22 cellular contexts compared by ENCODE assay signal in the genomic region with DNA sequence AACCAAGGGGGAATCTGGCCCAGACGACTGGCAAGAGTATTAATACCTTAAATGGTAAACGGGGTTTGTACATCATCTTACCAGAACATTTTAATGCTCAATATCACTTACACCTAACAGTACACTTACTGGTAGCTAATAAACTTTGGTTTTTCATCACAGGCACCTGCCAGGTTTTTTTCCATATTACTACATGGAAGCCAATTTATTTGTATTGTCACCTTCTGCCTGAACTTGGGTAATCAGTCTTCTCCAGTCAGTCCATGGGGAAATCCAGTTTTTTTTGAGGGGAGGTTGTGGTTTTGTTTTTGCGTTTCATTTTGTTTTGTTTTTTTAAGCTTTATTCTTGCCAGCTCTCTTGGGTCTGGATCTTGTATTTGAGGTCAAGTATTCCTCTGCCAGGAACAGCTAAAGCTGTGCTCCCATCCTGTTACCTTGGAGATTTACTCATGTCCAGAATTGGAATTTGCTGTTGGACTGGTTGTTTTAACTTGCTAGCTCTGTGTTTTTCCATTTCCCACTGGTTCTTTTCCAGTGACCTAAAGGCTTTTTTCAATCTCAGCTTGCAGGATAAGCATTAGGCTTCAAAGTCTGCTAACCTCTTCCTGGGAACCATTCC. TPM values are rescaled to one million over a fixed set of nuclear protein-coding genes. Genes with fewer than 3 reads are reported as not detected.
DNase-seq lines count a peak whose midpoint lies in the region; ATAC-seq and TF ChIP-seq lines count a peak whose summit lies in the region.
"Had no signal": no experiment of that assay in that cellular context is flagged by ENCODE, and none has a peak within 500 bp of the region (broad histone marks: within the 10 kb centered on the region; RNA-seq: fewer than 3 reads in every experiment).

No MANE protein-coding gene starts in this region.

- no peaks in the 10 kb centered on the region for H3K4me1 Mint-ChIP-seq in activated CD4-positive, alpha-beta memory T cell treated with anti-CD3 and anti-CD28 coated beads for 36 hours (ENCODE audit: low read depth)

- no peaks in the 10 kb centered on the region for H3K4me1 ChIP-seq in left ventricle myocardium inferior
- H3K4me1 ChIP-seq: vagina had no signal

- no peak overlapping the region for H3K27ac Mint-ChIP-seq in activated CD4-positive, alpha-beta memory T cell treated with anti-CD3 and anti-CD28 coated beads for 36 hours
- H3K27ac Mint-ChIP-seq: activated naive CD4-positive, alpha-beta T cell treated with anti-CD3 and anti-CD28 coated beads for 36 hours; progenitor cell of endocrine pancreas; T-helper 1 cell treated with Interleukin-12 subunit alpha and Interleukin-12 subunit beta and Interleukin-4 antibody, amounts not matched to agents 30 μg/mL and 1 μg/mL, for 36 hours had no signal

- peaks cover 6% of the 10 kb centered on the region for H3K27me3 Mint-ChIP-seq in activated CD4-positive, alpha-beta memory T cell treated with anti-CD3 and anti-CD28 coated beads for 36 hours
- H3K27me3 Mint-ChIP-seq: progenitor cell of endocrine pancreas had no signal

- POLR2A ChIA-PET in activated CD4-positive, alpha-beta memory T cell treated with anti-CD3 and anti-CD28 coated beads for 36 hours (lab: Charles Lee) = no interaction called here

- peak overlapping the region; percentile 37 for H3K27ac ChIP-seq in left ventricle myocardium inferior (replicated peaks)
- H3K27ac ChIP-seq: RWPE1, vagina had no signal

- no peak overlapping the region for H3K4me3 Mint-ChIP-seq in activated CD4-positive, alpha-beta memory T cell treated with anti-CD3 and anti-CD28 coated beads for 36 hours
- H3K4me3 Mint-ChIP-seq: activated naive CD4-positive, alpha-beta T cell treated with anti-CD3 and anti-CD28 coated beads for 36 hours; T-helper 1 cell treated with Interleukin-12 subunit alpha and Interleukin-12 subunit beta and Interleukin-4 antibody, amounts not matched to agents 30 μg/mL and 1 μg/mL, for 36 hours had no signal

- H3K9me3 ChIP-seq in left ventricle myocardium inferior (replicated peaks) = no peaks in the 10 kb centered on the region
- H3K9me3 ChIP-seq: mucosa of descending colon, vagina had no signal

- CTCF ChIA-PET in activated CD4-positive, alpha-beta memory T cell treated with anti-CD3 and anti-CD28 coated beads for 36 hours (lab: Charles Lee) = interaction anchor here (3.4 to 3.5 kb wide), 2 partner anchors 11 to 12 kb away, joined by 15 to 16 read pairs; a partner anchor contains a TSS

- H3K27me3 ChIP-seq in left ventricle myocardium inferior (ENCODE audit: low read depth) = no peaks in the 10 kb centered on the region
- H3K27me3 ChIP-seq: vagina had no signal

- no peaks in the 10 kb centered on the region for H3K36me3 Mint-ChIP-seq in activated CD4-positive, alpha-beta memory T cell treated with anti-CD3 and anti-CD28 coated beads for 36 hours

- intact Hi-C loops in left ventricle myocardium inferior (cut with micrococcal nuclease) (no loop called here), sciatic nerve (cut with DNase I) (no loop called here)
- intact Hi-C loops in activated CD4-positive, alpha-beta memory T cell treated with anti-CD3 and anti-CD28 coated beads for 36 hours (cut with micrococcal nuclease) = no loop called here

- DNase-seq in GM03348 (ENCODE audit: low spot score) (peak; percentile 8), cerebellar cortex (ENCODE audit: low spot score) (peak; percentile 74), left ventricle myocardium inferior (no peak), sciatic nerve (ENCODE audit: low spot score) (no peak), AML-193 (lab: John Stamatoyannopoulos, UW) (no peak)
- DNase-seq in activated naive CD4-positive, alpha-beta T cell treated with anti-CD3 and anti-CD28 coated beads, Interleukin-2, amount 50 U/mL, for 16 hours = no peak
- no peak for DNase-seq in activated CD4-positive, alpha-beta memory T cell treated with anti-CD3 and anti-CD28 coated beads for 36 hours
- DNase-seq: activated CD8-positive, alpha-beta memory T cell treated with anti-CD3 and anti-CD28 coated beads, Interleukin-2, amount 50 U/mL, for 4 hours; activated naive CD4-positive, alpha-beta T cell treated with anti-CD3 and anti-CD28 coated beads for 36 hours; Calu3; cortex of kidney; mucosa of descending colon; NCI-H2107; NCI-H82; stimulated activated CD4-positive, alpha-beta T cell treated with anti-CD3 and anti-CD28 coated beads, Interleukin-2, amount 100 ng/mL, for 48 hours had no signal

- no peak overlapping the region for H3K4me3 ChIP-seq in left ventricle myocardium inferior
- H3K4me3 ChIP-seq: mucosa of descending colon, vagina had no signal

- no peaks in the 10 kb centered on the region for H3K9me3 Mint-ChIP-seq in activated CD4-positive, alpha-beta memory T cell treated with anti-CD3 and anti-CD28 coated beads for 36 hours
- H3K9me3 Mint-ChIP-seq: activated naive CD4-positive, alpha-beta T cell treated with anti-CD3 and anti-CD28 coated beads for 36 hours; T-helper 1 cell treated with Interleukin-12 subunit alpha and Interleukin-12 subunit beta and Interleukin-4 antibody, amounts not matched to agents 30 μg/mL and 1 μg/mL, for 36 hours had no signal

- no peaks in the 10 kb centered on the region for H3K36me3 ChIP-seq in left ventricle myocardium inferior
- H3K36me3 ChIP-seq: vagina had no signal

- no peak for TF ChIP-seq CTCF in left ventricle myocardium inferior (IDR thresholded peaks at IDR 0.05; ENCODE audit: borderline replicate concordance)

- ATAC-seq in sciatic nerve (peak; percentile 93), GM21526 (IDR thresholded peaks at IDR 0.05; ENCODE audit: low FRiP score, unreplicated experiment) (no peak)
- ATAC-seq: esophagus mucosa, mucosa of descending colon had no signal

RNA-seq across cellular contexts. Expression of a gene that starts 11.1 kb away (rescaled TPM):
- total RNA-seq in left ventricle myocardium inferior (35.4 TPM), sciatic nerve (39.9 TPM)
- 10 to 100 TPM; 16.6 to 18.0 TPM for total RNA-seq in activated CD4-positive, alpha-beta memory T cell treated with anti-CD3 and anti-CD28 coated beads for 36 hours

RNA-seq across cellular contexts. Expression of a gene that starts 48.9 kb away (rescaled TPM):
- total RNA-seq in left ventricle myocardium inferior = 0.47 TPM
- total RNA-seq in sciatic nerve = 0.40 TPM
- not detected for total RNA-seq in activated CD4-positive, alpha-beta memory T cell treated with anti-CD3 and anti-CD28 coated beads for 36 hours
- total RNA-seq: Calu3, HT-29, progenitor cell of endocrine pancreas had no signal

Comparison
In these comparisons a context has a peak if more than half of its experiments do, and no peak if none do; other contexts are left out.
1. DNase-seq: peak in GM03348 (single experiment) and cerebellar cortex (single experiment); none in left ventricle myocardium inferior (single experiment), sciatic nerve (single experiment), AML-193 (0 of 2), activated naive CD4-positive, alpha-beta T cell treated with anti-CD3 and anti-CD28 coated beads, Interleukin-2, amount 50 U/mL, for 16 hours (single experiment) and activated CD4-positive, alpha-beta memory T cell treated with anti-CD3 and anti-CD28 coated beads for 36 hours (single experiment).